ENCODE assay signal across 1 cellular context in genomic region chr3:42582474-42583070, GRCh38.
TF ChIP-seq lines count a peak whose summit lies in the region.

No MANE protein-coding gene starts in this region.

TF ChIP-seq in K562, 482 proteins besides CTCF, POLR2A, EP300 and RAD21 (continues in another document):
- TF ChIP-seq RAD51 (IDR thresholded peaks at IDR 0.05; ENCODE audit: borderline replicate concordance, low read depth): 0 out of 2 replicates have a peak, but pooled peaks have one; percentile 0
- TF ChIP-seq ARID2 (IDR thresholded peaks at IDR 0.05): peak; percentile 74
- no peak; a peak in 1 of 4 replicates for TF ChIP-seq TEAD1 (CRISPR knock-in tag; IDR thresholded peaks at IDR 0.05)
- TF ChIP-seq TRIM24 (IDR thresholded peaks at IDR 0.05): peak in 1 of 2 experiments; percentile 4; a peak in 2 of 4 replicates
- TF ChIP-seq, protein P1, sequence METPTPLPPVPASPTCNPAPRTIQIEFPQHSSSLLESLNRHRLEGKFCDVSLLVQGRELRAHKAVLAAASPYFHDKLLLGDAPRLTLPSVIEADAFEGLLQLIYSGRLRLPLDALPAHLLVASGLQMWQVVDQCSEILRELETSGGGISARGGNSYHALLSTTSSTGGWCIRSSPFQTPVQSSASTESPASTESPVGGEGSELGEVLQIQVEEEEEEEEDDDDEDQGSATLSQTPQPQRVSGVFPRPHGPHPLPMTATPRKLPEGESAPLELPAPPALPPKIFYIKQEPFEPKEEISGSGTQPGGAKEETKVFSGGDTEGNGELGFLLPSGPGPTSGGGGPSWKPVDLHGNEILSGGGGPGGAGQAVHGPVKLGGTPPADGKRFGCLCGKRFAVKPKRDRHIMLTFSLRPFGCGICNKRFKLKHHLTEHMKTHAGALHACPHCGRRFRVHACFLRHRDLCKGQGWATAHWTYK (CRISPR knock-in tag; IDR thresholded peaks at IDR 0.05): 0 out of 2 replicates have a peak, but pooled peaks have one; percentile 16
- 0 out of 2 replicates have a peak, but pooled peaks have one; percentile 43 for TF ChIP-seq SMARCA5 (IDR thresholded peaks at IDR 0.05)
- TF ChIP-seq MAFK (IDR thresholded peaks at IDR 0.05; ENCODE audit: low read length): peak; percentile 12; the same call in 1 of the 2 replicates
- no peak for TF ChIP-seq MEF2D (tag; conservative IDR thresholded peaks at IDR 0.05; ENCODE audit: low read depth)
- TF ChIP-seq ETV1 (tag; conservative IDR thresholded peaks at IDR 0.05; ENCODE audit: low read depth): 0 out of 2 replicates have a peak, but pooled peaks have one; percentile 3
- 0 out of 2 replicates have a peak, but pooled peaks have one; percentile 59 for TF ChIP-seq ZNF512 (tag; IDR thresholded peaks at IDR 0.05)
- peak; percentile 73 for TF ChIP-seq SMARCA4 (IDR thresholded peaks at IDR 0.05)
- TF ChIP-seq ETS2 (tag; IDR thresholded peaks at IDR 0.05; ENCODE audit: borderline replicate concordance, poor library complexity, severe bottlenecking): no peak
- 0 out of 2 replicates have a peak, but pooled peaks have one; percentile 1 for TF ChIP-seq PKNOX1 (IDR thresholded peaks at IDR 0.05)
- TF ChIP-seq ZNF197 (CRISPR knock-in tag; IDR thresholded peaks at IDR 0.05; ENCODE audit: low read depth): peak; percentile 26; the same call in 1 of the 2 replicates
- TF ChIP-seq ZNF133 (CRISPR knock-in tag; IDR thresholded peaks at IDR 0.05): no peak
- TF ChIP-seq JUN (IDR thresholded peaks at IDR 0.05; ENCODE audit: borderline replicate concordance, low read depth, low read length): no peak
- TF ChIP-seq JUN (CRISPR knock-in tag; IDR thresholded peaks at IDR 0.05; ENCODE audit: borderline replicate concordance): no peak
- peak in 1 of 2 experiments; percentile 58; a peak in 1 of 4 replicates for TF ChIP-seq RCOR1 (IDR thresholded peaks at IDR 0.05; ENCODE audit: borderline replicate concordance in 1 of 2, low read depth in 2 of 2, low read length in 2 of 2)
- TF ChIP-seq SPI1 (IDR thresholded peaks at IDR 0.05; ENCODE audit: borderline replicate concordance, low read depth, low read length): peak; percentile 69; the same call in 1 of the 2 replicates
- TF ChIP-seq ZEB2 (IDR thresholded peaks at IDR 0.05): peak; percentile 6; the same call in 1 of the 2 replicates
- TF ChIP-seq ELK1 (CRISPR knock-in tag; IDR thresholded peaks at IDR 0.05): no peak
- peak in 1 of 3 experiments; percentile 38 for TF ChIP-seq YY1 (IDR thresholded peaks at IDR 0.05; ENCODE audit: borderline replicate concordance in 1 of 3, control insufficient read depth in 1 of 3, extremely low read depth in 1 of 3, insufficient read depth in 3 of 3, insufficient read length in 1 of 3, insufficient replicate concordance in 2 of 3, low read depth in 1 of 3, low read length in 2 of 3)
- 0 out of 2 replicates have a peak, but pooled peaks have one; percentile 5 for TF ChIP-seq BCOR (IDR thresholded peaks at IDR 0.05)
- TF ChIP-seq, protein P2, sequence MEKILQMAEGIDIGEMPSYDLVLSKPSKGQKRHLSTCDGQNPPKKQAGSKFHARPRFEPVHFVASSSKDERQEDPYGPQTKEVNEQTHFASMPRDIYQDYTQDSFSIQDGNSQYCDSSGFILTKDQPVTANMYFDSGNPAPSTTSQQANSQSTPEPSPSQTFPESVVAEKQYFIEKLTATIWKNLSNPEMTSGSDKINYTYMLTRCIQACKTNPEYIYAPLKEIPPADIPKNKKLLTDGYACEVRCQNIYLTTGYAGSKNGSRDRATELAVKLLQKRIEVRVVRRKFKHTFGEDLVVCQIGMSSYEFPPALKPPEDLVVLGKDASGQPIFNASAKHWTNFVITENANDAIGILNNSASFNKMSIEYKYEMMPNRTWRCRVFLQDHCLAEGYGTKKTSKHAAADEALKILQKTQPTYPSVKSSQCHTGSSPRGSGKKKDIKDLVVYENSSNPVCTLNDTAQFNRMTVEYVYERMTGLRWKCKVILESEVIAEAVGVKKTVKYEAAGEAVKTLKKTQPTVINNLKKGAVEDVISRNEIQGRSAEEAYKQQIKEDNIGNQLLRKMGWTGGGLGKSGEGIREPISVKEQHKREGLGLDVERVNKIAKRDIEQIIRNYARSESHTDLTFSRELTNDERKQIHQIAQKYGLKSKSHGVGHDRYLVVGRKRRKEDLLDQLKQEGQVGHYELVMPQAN (IDR thresholded peaks at IDR 0.05; ENCODE audit: borderline replicate concordance): peak; percentile 51; the same call in 1 of the 2 replicates
- TF ChIP-seq MYNN (IDR thresholded peaks at IDR 0.05): 0 out of 2 replicates have a peak, but pooled peaks have one; percentile 1
- TF ChIP-seq MYNN (CRISPR knock-in tag; IDR thresholded peaks at IDR 0.05): no peak
- peak; percentile 59 for TF ChIP-seq DPF2 (IDR thresholded peaks at IDR 0.05)
- peak; percentile 54 for TF ChIP-seq BRD9 (IDR thresholded peaks at IDR 0.05; ENCODE audit: low read depth, partially characterized antibody)
- TF ChIP-seq HMG20B (CRISPR knock-in tag; IDR thresholded peaks at IDR 0.05): no peak
- TF ChIP-seq THRAP3 (IDR thresholded peaks at IDR 0.05; ENCODE audit: borderline replicate concordance): 0 out of 2 replicates have a peak, but pooled peaks have one; percentile 10
- TF ChIP-seq AFF1 (IDR thresholded peaks at IDR 0.05; ENCODE audit: low read depth in 1 of 2, partially characterized antibody in 2 of 2): peak in 1 of 2 experiments; percentile 35
- TF ChIP-seq, protein P3, sequence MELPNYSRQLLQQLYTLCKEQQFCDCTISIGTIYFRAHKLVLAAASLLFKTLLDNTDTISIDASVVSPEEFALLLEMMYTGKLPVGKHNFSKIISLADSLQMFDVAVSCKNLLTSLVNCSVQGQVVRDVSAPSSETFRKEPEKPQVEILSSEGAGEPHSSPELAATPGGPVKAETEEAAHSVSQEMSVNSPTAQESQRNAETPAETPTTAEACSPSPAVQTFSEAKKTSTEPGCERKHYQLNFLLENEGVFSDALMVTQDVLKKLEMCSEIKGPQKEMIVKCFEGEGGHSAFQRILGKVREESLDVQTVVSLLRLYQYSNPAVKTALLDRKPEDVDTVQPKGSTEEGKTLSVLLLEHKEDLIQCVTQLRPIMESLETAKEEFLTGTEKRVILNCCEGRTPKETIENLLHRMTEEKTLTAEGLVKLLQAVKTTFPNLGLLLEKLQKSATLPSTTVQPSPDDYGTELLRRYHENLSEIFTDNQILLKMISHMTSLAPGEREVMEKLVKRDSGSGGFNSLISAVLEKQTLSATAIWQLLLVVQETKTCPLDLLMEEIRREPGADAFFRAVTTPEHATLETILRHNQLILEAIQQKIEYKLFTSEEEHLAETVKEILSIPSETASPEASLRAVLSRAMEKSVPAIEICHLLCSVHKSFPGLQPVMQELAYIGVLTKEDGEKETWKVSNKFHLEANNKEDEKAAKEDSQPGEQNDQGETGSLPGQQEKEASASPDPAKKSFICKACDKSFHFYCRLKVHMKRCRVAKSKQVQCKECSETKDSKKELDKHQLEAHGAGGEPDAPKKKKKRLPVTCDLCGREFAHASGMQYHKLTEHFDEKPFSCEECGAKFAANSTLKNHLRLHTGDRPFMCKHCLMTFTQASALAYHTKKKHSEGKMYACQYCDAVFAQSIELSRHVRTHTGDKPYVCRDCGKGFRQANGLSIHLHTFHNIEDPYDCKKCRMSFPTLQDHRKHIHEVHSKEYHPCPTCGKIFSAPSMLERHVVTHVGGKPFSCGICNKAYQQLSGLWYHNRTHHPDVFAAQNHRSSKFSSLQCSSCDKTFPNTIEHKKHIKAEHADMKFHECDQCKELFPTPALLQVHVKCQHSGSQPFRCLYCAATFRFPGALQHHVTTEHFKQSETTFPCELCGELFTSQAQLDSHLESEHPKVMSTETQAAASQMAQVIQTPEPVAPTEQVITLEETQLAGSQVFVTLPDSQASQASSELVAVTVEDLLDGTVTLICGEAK (IDR thresholded peaks at IDR 0.05): peak; percentile 36; the same call in 1 of the 2 replicates
- TF ChIP-seq, protein P3 (CRISPR knock-in tag; IDR thresholded peaks at IDR 0.05): no peak
- TF ChIP-seq TRIM25 (IDR thresholded peaks at IDR 0.05; ENCODE audit: borderline replicate concordance): 0 out of 2 replicates have a peak, but pooled peaks have one; percentile 59
